14 cellular contexts compared by ENCODE assay signal in genomic region chr1:226611301-226611700, GRCh38.
"Had no signal": no experiment of that assay in that cellular context is flagged by ENCODE, and none has a peak within 500 bp of the region (broad histone marks: within the 10 kb centered on the region; RNA-seq: fewer than 3 reads in every experiment).

No MANE protein-coding gene starts in this region.

- H3K36me3 Mint-ChIP-seq: activated naive CD4-positive, alpha-beta T cell treated with anti-CD3 and anti-CD28 coated beads, Interleukin-2, amount 50 U/mL, for 72 hours; memory B cell had no signal

- H3K4me1 Mint-ChIP-seq: activated B cell treated with CpG ODN at 0.5 μM for 24 hours; activated CD4-positive, alpha-beta T cell treated with anti-CD3 and anti-CD28 coated beads, Interleukin-2, amount 10 ng/mL, durations not matched to agents 7 days and 5 days; memory B cell had no signal

- H3K9me3 ChIP-seq: body of pancreas, heart right ventricle, left ventricle myocardium inferior, stomach had no signal

- H3K9me3 Mint-ChIP-seq: activated B cell treated with CpG ODN at 0.5 μM for 24 hours; activated CD4-positive, alpha-beta T cell treated with anti-CD3 and anti-CD28 coated beads, Interleukin-2, amount 10 ng/mL, durations not matched to agents 7 days and 5 days; activated naive CD4-positive, alpha-beta T cell treated with anti-CD3 and anti-CD28 coated beads, Interleukin-2, amount 50 U/mL, for 72 hours; activated T-helper 2 cell treated with anti-CD3 and anti-CD28 coated beads, Interferon-gamma antibody, Interleukin-2, Interleukin-4, amounts not matched to agents 10 μg/mL and 5 μg/mL and 100 μg/mL, durations not matched to agents 14 hours and 24 hours and 36 hours; memory B cell; neural crest cell had no signal

- H3K27ac ChIP-seq: body of pancreas, heart right ventricle, left ventricle myocardium inferior, skin epidermis, stomach had no signal

- H3K4me3 Mint-ChIP-seq: activated B cell treated with CpG ODN at 0.5 μM for 24 hours; activated CD4-positive, alpha-beta T cell treated with anti-CD3 and anti-CD28 coated beads, Interleukin-2, amount 10 ng/mL, durations not matched to agents 7 days and 5 days; memory B cell; neural crest cell had no signal

- H3K27ac Mint-ChIP-seq: activated B cell treated with CpG ODN at 0.5 μM for 24 hours; activated CD4-positive, alpha-beta T cell treated with anti-CD3 and anti-CD28 coated beads, Interleukin-2, amount 10 ng/mL, durations not matched to agents 7 days and 5 days; activated naive CD4-positive, alpha-beta T cell treated with anti-CD3 and anti-CD28 coated beads, Interleukin-2, amount 50 U/mL, for 72 hours; activated T-helper 2 cell treated with anti-CD3 and anti-CD28 coated beads, Interferon-gamma antibody, Interleukin-2, Interleukin-4, amounts not matched to agents 10 μg/mL and 5 μg/mL and 100 μg/mL, durations not matched to agents 14 hours and 24 hours and 36 hours; memory B cell had no signal

- DNase-seq: activated B cell treated with CpG ODN at 0.5 μM for 24 hours; activated CD4-positive, alpha-beta T cell treated with anti-CD3 and anti-CD28 coated beads, Interleukin-2, amount 10 ng/mL, durations not matched to agents 7 days and 5 days; activated CD8-positive, alpha-beta memory T cell treated with anti-CD3 and anti-CD28 coated beads for 24 hours; amniotic stem cell; body of pancreas; heart right ventricle; left ventricle myocardium inferior; stomach; T-helper 1 cell had no signal

- H3K4me3 ChIP-seq: body of pancreas, heart right ventricle, left ventricle myocardium inferior, skin epidermis, stomach had no signal

- H3K4me1 ChIP-seq: body of pancreas had no signal

- H3K27me3 ChIP-seq: body of pancreas, heart right ventricle, stomach had no signal

- H3K36me3 ChIP-seq: heart right ventricle, left ventricle myocardium inferior, stomach had no signal
